ENCODE assay signal across 1 cellular context in the genomic region with DNA sequence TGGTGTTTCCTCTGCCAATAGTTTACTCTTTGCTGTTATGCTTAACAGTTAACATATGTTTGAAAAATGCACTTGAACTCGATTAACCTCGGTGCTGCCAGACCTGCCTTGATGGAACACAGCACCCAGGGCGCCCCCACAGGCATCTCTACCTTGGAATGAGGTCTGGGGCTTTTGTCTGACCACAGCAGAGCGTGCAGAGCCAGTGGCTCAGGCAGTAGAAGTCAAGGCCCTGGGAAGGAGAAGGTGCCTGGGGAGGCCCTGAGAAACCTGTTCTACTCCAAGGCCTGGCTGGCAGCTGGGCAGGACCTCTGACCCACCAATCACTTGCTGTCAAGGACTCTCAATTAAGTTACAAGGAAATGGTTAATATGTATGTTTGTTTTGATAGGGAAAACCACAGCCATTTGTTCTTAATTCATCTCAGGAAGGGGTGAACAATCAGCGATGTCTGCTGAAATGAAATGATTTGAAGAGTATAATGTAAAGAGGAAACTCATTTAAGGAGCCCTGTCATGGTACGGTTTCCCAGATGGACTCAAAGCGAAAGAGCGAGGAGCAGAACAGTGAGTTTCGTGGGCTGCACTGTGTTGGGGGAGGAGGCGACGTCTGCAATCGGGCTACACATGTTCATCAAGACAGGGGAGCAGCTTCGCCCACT.
TF ChIP-seq lines count a peak whose summit lies in the region.

No MANE protein-coding gene starts in this region.

TF ChIP-seq in GM12878, 131 proteins besides CTCF, POLR2A, EP300 and RAD21 (continued from another document):
- TF ChIP-seq HDAC6 (IDR thresholded peaks at IDR 0.05; ENCODE audit: unreplicated experiment) (no peak), NBN (IDR thresholded peaks at IDR 0.05) (no peak), EED (IDR thresholded peaks at IDR 0.05; ENCODE audit: low read depth) (peak; percentile 73), MYC (IDR thresholded peaks at IDR 0.05; ENCODE audit: insufficient read depth, insufficient read length, insufficient replicate concordance, low read length, severe bottlenecking) (no peak), RUNX3 (IDR thresholded peaks at IDR 0.05; ENCODE audit: low read length) (peak; percentile 52; the same call in 1 of the 2 replicates), NFIC (IDR thresholded peaks at IDR 0.05; ENCODE audit: low read depth, low read length) (peak; percentile 51; the same call in 1 of the 2 replicates)
- TF ChIP-seq, protein P1, sequence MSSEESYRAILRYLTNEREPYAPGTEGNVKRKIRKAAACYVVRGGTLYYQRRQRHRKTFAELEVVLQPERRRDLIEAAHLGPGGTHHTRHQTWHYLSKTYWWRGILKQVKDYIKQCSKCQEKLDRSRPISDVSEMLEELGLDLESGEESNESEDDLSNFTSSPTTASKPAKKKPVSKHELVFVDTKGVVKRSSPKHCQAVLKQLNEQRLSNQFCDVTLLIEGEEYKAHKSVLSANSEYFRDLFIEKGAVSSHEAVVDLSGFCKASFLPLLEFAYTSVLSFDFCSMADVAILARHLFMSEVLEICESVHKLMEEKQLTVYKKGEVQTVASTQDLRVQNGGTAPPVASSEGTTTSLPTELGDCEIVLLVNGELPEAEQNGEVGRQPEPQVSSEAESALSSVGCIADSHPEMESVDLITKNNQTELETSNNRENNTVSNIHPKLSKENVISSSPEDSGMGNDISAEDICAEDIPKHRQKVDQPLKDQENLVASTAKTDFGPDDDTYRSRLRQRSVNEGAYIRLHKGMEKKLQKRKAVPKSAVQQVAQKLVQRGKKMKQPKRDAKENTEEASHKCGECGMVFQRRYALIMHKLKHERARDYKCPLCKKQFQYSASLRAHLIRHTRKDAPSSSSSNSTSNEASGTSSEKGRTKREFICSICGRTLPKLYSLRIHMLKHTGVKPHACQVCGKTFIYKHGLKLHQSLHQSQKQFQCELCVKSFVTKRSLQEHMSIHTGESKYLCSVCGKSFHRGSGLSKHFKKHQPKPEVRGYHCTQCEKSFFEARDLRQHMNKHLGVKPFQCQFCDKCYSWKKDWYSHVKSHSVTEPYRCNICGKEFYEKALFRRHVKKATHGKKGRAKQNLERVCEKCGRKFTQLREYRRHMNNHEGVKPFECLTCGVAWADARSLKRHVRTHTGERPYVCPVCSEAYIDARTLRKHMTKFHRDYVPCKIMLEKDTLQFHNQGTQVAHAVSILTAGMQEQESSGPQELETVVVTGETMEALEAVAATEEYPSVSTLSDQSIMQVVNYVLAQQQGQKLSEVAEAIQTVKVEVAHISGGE (CRISPR knock-in tag; IDR thresholded peaks at IDR 0.05): no peak
